Comparison of ENCODE assay signal across 1 cellular context in genomic region chr1:58904299-58905125, GRCh38.
A peak's percentile ranks its signal among the peaks of the same experiment; 100 is the strongest.
TF ChIP-seq lines count a peak whose summit lies in the region.

No MANE protein-coding gene starts in this region.

TF ChIP-seq in K562, 482 proteins besides CTCF, POLR2A, EP300 and RAD21 (continued from another document):
- TF ChIP-seq ZFP36 (IDR thresholded peaks at IDR 0.05; ENCODE audit: low read depth, low read length, partially characterized antibody) (peak; percentile 88), CCNT2 (IDR thresholded peaks at IDR 0.05; ENCODE audit: borderline replicate concordance, extremely low read depth, insufficient read length, low read depth, low read length) (no peak), TAL1 (IDR thresholded peaks at IDR 0.05) (no peak), ZNF707 (CRISPR knock-in tag; conservative IDR thresholded peaks at IDR 0.05) (no peak), ZNF696 (CRISPR knock-in tag; conservative IDR thresholded peaks at IDR 0.05) (no peak), ZBTB33 (CRISPR knock-in tag; IDR thresholded peaks at IDR 0.05) (no peak), FOXM1 (IDR thresholded peaks at IDR 0.05; ENCODE audit: low read depth) (no peak), FOXM1 (CRISPR knock-in tag; IDR thresholded peaks at IDR 0.05; ENCODE audit: low read depth) (no peak), PHF20 (IDR thresholded peaks at IDR 0.05; ENCODE audit: partially characterized antibody) (peak; percentile 30), RBM25 (IDR thresholded peaks at IDR 0.05; ENCODE audit: low read depth, low read length, severe bottlenecking) (peak; percentile 77), MYC (IDR thresholded peaks at IDR 0.05; ENCODE audit: low read depth, low read length) (no peak), MYC (CRISPR knock-in tag; IDR thresholded peaks at IDR 0.05; ENCODE audit: borderline replicate concordance, low read depth) (no peak), TCF7L2 (IDR thresholded peaks at IDR 0.05; ENCODE audit: low read depth, low read length) (no peak), RFX1 (IDR thresholded peaks at IDR 0.05) (no peak), KDM5B (IDR thresholded peaks at IDR 0.05; ENCODE audit: insufficient replicate concordance, low read depth, low read length) (peak; percentile 8)
- TF ChIP-seq, protein P1, sequence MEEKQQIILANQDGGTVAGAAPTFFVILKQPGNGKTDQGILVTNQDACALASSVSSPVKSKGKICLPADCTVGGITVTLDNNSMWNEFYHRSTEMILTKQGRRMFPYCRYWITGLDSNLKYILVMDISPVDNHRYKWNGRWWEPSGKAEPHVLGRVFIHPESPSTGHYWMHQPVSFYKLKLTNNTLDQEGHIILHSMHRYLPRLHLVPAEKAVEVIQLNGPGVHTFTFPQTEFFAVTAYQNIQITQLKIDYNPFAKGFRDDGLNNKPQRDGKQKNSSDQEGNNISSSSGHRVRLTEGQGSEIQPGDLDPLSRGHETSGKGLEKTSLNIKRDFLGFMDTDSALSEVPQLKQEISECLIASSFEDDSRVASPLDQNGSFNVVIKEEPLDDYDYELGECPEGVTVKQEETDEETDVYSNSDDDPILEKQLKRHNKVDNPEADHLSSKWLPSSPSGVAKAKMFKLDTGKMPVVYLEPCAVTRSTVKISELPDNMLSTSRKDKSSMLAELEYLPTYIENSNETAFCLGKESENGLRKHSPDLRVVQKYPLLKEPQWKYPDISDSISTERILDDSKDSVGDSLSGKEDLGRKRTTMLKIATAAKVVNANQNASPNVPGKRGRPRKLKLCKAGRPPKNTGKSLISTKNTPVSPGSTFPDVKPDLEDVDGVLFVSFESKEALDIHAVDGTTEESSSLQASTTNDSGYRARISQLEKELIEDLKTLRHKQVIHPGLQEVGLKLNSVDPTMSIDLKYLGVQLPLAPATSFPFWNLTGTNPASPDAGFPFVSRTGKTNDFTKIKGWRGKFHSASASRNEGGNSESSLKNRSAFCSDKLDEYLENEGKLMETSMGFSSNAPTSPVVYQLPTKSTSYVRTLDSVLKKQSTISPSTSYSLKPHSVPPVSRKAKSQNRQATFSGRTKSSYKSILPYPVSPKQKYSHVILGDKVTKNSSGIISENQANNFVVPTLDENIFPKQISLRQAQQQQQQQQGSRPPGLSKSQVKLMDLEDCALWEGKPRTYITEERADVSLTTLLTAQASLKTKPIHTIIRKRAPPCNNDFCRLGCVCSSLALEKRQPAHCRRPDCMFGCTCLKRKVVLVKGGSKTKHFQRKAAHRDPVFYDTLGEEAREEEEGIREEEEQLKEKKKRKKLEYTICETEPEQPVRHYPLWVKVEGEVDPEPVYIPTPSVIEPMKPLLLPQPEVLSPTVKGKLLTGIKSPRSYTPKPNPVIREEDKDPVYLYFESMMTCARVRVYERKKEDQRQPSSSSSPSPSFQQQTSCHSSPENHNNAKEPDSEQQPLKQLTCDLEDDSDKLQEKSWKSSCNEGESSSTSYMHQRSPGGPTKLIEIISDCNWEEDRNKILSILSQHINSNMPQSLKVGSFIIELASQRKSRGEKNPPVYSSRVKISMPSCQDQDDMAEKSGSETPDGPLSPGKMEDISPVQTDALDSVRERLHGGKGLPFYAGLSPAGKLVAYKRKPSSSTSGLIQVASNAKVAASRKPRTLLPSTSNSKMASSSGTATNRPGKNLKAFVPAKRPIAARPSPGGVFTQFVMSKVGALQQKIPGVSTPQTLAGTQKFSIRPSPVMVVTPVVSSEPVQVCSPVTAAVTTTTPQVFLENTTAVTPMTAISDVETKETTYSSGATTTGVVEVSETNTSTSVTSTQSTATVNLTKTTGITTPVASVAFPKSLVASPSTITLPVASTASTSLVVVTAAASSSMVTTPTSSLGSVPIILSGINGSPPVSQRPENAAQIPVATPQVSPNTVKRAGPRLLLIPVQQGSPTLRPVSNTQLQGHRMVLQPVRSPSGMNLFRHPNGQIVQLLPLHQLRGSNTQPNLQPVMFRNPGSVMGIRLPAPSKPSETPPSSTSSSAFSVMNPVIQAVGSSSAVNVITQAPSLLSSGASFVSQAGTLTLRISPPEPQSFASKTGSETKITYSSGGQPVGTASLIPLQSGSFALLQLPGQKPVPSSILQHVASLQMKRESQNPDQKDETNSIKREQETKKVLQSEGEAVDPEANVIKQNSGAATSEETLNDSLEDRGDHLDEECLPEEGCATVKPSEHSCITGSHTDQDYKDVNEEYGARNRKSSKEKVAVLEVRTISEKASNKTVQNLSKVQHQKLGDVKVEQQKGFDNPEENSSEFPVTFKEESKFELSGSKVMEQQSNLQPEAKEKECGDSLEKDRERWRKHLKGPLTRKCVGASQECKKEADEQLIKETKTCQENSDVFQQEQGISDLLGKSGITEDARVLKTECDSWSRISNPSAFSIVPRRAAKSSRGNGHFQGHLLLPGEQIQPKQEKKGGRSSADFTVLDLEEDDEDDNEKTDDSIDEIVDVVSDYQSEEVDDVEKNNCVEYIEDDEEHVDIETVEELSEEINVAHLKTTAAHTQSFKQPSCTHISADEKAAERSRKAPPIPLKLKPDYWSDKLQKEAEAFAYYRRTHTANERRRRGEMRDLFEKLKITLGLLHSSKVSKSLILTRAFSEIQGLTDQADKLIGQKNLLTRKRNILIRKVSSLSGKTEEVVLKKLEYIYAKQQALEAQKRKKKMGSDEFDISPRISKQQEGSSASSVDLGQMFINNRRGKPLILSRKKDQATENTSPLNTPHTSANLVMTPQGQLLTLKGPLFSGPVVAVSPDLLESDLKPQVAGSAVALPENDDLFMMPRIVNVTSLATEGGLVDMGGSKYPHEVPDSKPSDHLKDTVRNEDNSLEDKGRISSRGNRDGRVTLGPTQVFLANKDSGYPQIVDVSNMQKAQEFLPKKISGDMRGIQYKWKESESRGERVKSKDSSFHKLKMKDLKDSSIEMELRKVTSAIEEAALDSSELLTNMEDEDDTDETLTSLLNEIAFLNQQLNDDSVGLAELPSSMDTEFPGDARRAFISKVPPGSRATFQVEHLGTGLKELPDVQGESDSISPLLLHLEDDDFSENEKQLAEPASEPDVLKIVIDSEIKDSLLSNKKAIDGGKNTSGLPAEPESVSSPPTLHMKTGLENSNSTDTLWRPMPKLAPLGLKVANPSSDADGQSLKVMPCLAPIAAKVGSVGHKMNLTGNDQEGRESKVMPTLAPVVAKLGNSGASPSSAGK (IDR thresholded peaks at IDR 0.05) = no peak
